ENCODE assay signal across 25 cellular contexts in genomic region chr10:66257801-66258200, GRCh38.
"Had no signal": no experiment of that assay in that cellular context is flagged by ENCODE, and none has a peak within 500 bp of the region (broad histone marks: within the 10 kb centered on the region; RNA-seq: fewer than 3 reads in every experiment).

No MANE protein-coding gene starts in this region.

- DNase-seq: stimulated activated CD4-positive, alpha-beta T cell treated with anti-CD3 and anti-CD28 coated beads, Interleukin-2, amount 100 ng/mL, for 24 hours; stimulated activated CD4-positive, alpha-beta T cell treated with anti-CD3 and anti-CD28 coated beads, Interleukin-2, amount 100 ng/mL, for 48 hours; stimulated activated CD4-positive, alpha-beta T cell treated with anti-CD3 and anti-CD28 coated beads, Interleukin-4, amount 100 ng/mL, for 1 hour; stimulated activated CD4-positive, alpha-beta T cell treated with anti-CD3 and anti-CD28 coated beads, Interleukin-4, amount 100 ng/mL, for 24 hours; stimulated activated CD4-positive, alpha-beta T cell treated with anti-CD3 and anti-CD28 coated beads, Interleukin-4, amount 100 ng/mL, for 4 hours; stimulated activated CD8-positive, alpha-beta memory T cell treated with anti-CD3 and anti-CD28 coated beads, Interleukin-4, amount 100 ng/mL, for 48 hours; stimulated activated naive B cell treated with anti-CD40 and anti-IgM and Interleukin-4, amounts not matched to agents 10 μg/mL and 1 μg/mL and 100 μg/mL, for 72 hours; stimulated activated naive CD4-positive, alpha-beta T cell; stimulated activated naive CD4-positive, alpha-beta T cell treated with Interleukin-2 at 50 U/mL for 16 hours; stimulated activated naive CD8-positive, alpha-beta T cell treated with anti-CD3 and anti-CD28 coated beads, Interleukin-15, amount 100 ng/mL, for 72 hours; stimulated activated naive CD8-positive, alpha-beta T cell treated with anti-CD3 and anti-CD28 coated beads, Interleukin-15, Interleukin-2, amounts not matched to agents 100 U/mL and 50 U/mL, for 24 hours; substantia nigra; testis; thyroid gland; tibial artery; transverse colon; upper lobe of left lung; upper lobe of right lung; uterus had no signal

- H3K36me3 ChIP-seq: suprapubic skin, thoracic aorta, thyroid gland, tibial artery, tibial nerve, transverse colon, upper lobe of left lung, upper lobe of right lung, uterus, vagina had no signal

- H3K4me1 ChIP-seq: suprapubic skin, tibial artery, tibial nerve, transverse colon, upper lobe of left lung, upper lobe of right lung, uterus, vagina had no signal

- H3K9me3 ChIP-seq: suprapubic skin, testis, thoracic aorta, thyroid gland, tibial artery, tibial nerve, transverse colon, upper lobe of left lung, upper lobe of right lung, uterus, vagina had no signal

- H3K27me3 ChIP-seq: suprapubic skin, testis, thyroid gland, tibial artery, tibial nerve, transverse colon, upper lobe of left lung, upper lobe of right lung, uterus, vagina had no signal

- H3K27ac ChIP-seq: suprapubic skin, testis, thoracic aorta, thyroid gland, tibial artery, tibial nerve, transverse colon, upper lobe of left lung, upper lobe of right lung, uterus, vagina had no signal

- ATAC-seq: stimulated activated effector memory CD8-positive, alpha-beta T cell treated with anti-CD3 and anti-CD28 coated beads, Interleukin-12 subunit alpha, Interleukin-12 subunit beta, amount 100 ng/mL, for 72 hours; stimulated activated memory B cell treated with anti-CD40 and anti-IgM and Interleukin-4, amounts not matched to agents 10 μg/mL and 1 μg/mL and 100 μg/mL, for 72 hours; stimulated activated naive B cell treated with anti-CD40 and anti-IgM and Interleukin-4, amounts not matched to agents 10 μg/mL and 1 μg/mL and 100 μg/mL, for 72 hours; stimulated activated naive CD8-positive, alpha-beta T cell treated with anti-CD3 and anti-CD28 coated beads, Interleukin-15, amount 100 ng/mL, for 72 hours; stimulated activated naive CD8-positive, alpha-beta T cell treated with anti-CD3 and anti-CD28 coated beads, Interleukin-15, Interleukin-2, amounts not matched to agents 100 U/mL and 50 U/mL, for 24 hours; upper lobe of right lung had no signal

- H3K4me3 ChIP-seq: suprapubic skin, testis, thoracic aorta, thyroid gland, tibial artery, tibial nerve, transverse colon, upper lobe of left lung, upper lobe of right lung, uterus, vagina had no signal
